Comparison of ENCODE assay signal across 1 cellular context in genomic region chr5:74641014-74641777, GRCh38.
A peak's percentile ranks its signal among the peaks of the same experiment; 100 is the strongest.
TF ChIP-seq lines count a peak whose summit lies in the region.

No MANE protein-coding gene starts in this region.

TF ChIP-seq in K562, 482 proteins besides CTCF, POLR2A, EP300 and RAD21 (continued from another document):
- no peak for TF ChIP-seq TSHZ1 (CRISPR knock-in tag; IDR thresholded peaks at IDR 0.05)
- no peak for TF ChIP-seq NR2C1 (IDR thresholded peaks at IDR 0.05)
- TF ChIP-seq NR2C1 (tag; IDR thresholded peaks at IDR 0.05): no peak
- peak in 1 of 2 experiments; percentile 39 for TF ChIP-seq E2F6 (IDR thresholded peaks at IDR 0.05; ENCODE audit: borderline replicate concordance in 1 of 2, extremely low read depth in 1 of 2, insufficient read depth in 1 of 2, insufficient read length in 1 of 2, low read depth in 1 of 2, low read length in 1 of 2, poor library complexity in 1 of 2, severe bottlenecking in 1 of 2)
- no peak for TF ChIP-seq ZNF41 (CRISPR knock-in tag; conservative IDR thresholded peaks at IDR 0.05)
- TF ChIP-seq MAFF (IDR thresholded peaks at IDR 0.05; ENCODE audit: low read length): no peak
- TF ChIP-seq ATF2 (CRISPR knock-in tag; IDR thresholded peaks at IDR 0.05): no peak
- no peak for TF ChIP-seq ZNF740 (CRISPR knock-in tag; IDR thresholded peaks at IDR 0.05)
- TF ChIP-seq ZNF740 (tag; IDR thresholded peaks at IDR 0.05): no peak
- no peak for TF ChIP-seq ARID1B (IDR thresholded peaks at IDR 0.05)
- TF ChIP-seq NFIC (IDR thresholded peaks at IDR 0.05): peak; percentile 94
- TF ChIP-seq STAT6 (CRISPR knock-in tag; IDR thresholded peaks at IDR 0.05): no peak
- peak; percentile 66 for TF ChIP-seq MAX (CRISPR knock-in tag; IDR thresholded peaks at IDR 0.05)
- 0 out of 2 replicates have a peak, but pooled peaks have one; percentile 43 for TF ChIP-seq ZNF395 (CRISPR knock-in tag; IDR thresholded peaks at IDR 0.05)
- TF ChIP-seq USF2 (CRISPR knock-in tag; IDR thresholded peaks at IDR 0.05): peak; percentile 60
- no peak for TF ChIP-seq RBM17 (IDR thresholded peaks at IDR 0.05; ENCODE audit: borderline replicate concordance, low read depth, low read length)
- no peak for TF ChIP-seq ATF1 (CRISPR knock-in tag; IDR thresholded peaks at IDR 0.05)
- no peak for TF ChIP-seq ATF1 (tag; IDR thresholded peaks at IDR 0.05)
- no peak for TF ChIP-seq ZNF696 (CRISPR knock-in tag; conservative IDR thresholded peaks at IDR 0.05)
- no peak for TF ChIP-seq SMAD1 (IDR thresholded peaks at IDR 0.05; ENCODE audit: low read depth, low read length, partially characterized antibody)
- TF ChIP-seq DEAF1 (CRISPR knock-in tag; IDR thresholded peaks at IDR 0.05): no peak
- peak; percentile 52; the same call in 1 of the 2 replicates for TF ChIP-seq CXXC5 (CRISPR knock-in tag; IDR thresholded peaks at IDR 0.05)
- TF ChIP-seq POLR2AphosphoS2 (IDR thresholded peaks at IDR 0.05; ENCODE audit: low read length): no peak
- no peak for TF ChIP-seq MAZ (CRISPR knock-in tag; conservative IDR thresholded peaks at IDR 0.05 in 1 of 2, IDR thresholded peaks at IDR 0.05 in 1 of 2)
- TF ChIP-seq USF1 (CRISPR knock-in tag; IDR thresholded peaks at IDR 0.05): peak; percentile 80
- TF ChIP-seq FOXM1 (IDR thresholded peaks at IDR 0.05; ENCODE audit: low read depth): peak; percentile 77; the same call in 1 of the 2 replicates
- TF ChIP-seq FOXM1 (CRISPR knock-in tag; IDR thresholded peaks at IDR 0.05; ENCODE audit: low read depth): no peak
- TF ChIP-seq DLX4 (CRISPR knock-in tag; IDR thresholded peaks at IDR 0.05): no peak
